In the genomic region with DNA sequence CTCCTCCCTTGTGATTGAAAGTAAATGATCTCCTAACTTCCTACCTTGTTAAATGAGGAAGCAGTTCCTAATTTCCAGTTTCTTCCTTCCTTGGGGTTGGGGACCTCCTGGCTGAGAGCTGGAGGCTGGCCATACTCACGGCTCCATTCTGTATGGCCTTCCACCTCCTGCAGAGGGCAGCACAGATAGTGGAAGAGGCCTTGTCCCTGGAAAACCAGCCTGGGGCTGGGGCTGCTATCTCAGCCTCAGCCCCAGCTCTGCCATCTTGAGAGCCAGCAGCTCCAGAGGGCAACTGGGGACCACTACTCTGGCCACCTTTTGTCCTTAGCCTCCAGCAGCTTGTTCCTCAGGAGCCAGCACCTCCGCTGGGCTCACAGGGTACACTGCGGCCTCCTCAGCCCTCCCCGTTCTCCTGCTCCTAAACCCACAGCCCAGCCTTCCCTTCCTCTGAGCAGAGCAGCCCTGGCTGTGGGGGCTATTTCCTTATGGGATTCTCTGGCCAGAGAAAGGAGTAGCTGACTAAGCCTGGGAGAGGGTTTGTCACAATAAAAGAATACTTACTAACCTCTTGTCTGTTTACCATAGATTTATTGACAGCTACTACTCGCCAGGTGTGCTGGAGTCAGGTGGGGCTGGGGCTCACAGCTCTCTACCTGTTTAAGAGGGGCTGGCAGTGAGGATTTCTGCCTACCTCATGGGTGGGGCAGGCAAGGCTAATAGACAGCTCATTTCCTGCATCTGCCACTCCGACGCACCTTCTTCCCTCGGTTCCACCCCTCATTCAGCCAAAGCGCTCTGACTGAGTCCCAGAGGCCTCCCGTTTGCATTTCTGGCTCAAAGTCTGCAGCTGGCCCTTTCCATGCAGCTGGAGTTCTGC, we compare ENCODE assay signal across 9 cellular contexts. TPM values are rescaled to one million over a fixed set of nuclear protein-coding genes. Genes with fewer than 3 reads are reported as not detected.
DNase-seq lines count a peak whose midpoint lies in the region; ATAC-seq and TF ChIP-seq lines count a peak whose summit lies in the region.
"Had no signal": no experiment of that assay in that cellular context is flagged by ENCODE, and none has a peak within 500 bp of the region (broad histone marks: within the 10 kb centered on the region; RNA-seq: fewer than 3 reads in every experiment).

No MANE protein-coding gene starts in this region.

- peak; percentile 65 to 70 for DNase-seq in Caco-2
- DNase-seq in HL-60 (ENCODE audit: low read depth in 1 of 2, low spot score in 1 of 2): peak in 1 of 2 experiments; percentile 65
- peak; percentile 66 for DNase-seq in NT2/D1 (ENCODE audit: low read depth, low spot score)
- peak; percentile 67 for DNase-seq in activated CD8-positive, alpha-beta memory T cell treated with anti-CD3 and anti-CD28 coated beads, Interleukin-2, amount 50 U/mL, for 48 hours
- DNase-seq in epidermal melanocyte (ENCODE audit: insufficient read length, low spot score): peak; percentile 53
- peak; percentile 38 for DNase-seq in naive B cell
- peak; percentile 78 for DNase-seq in superior temporal gyrus (ENCODE audit: extremely low spot score)

- H3K4me3 ChIP-seq in Caco-2 (ENCODE audit: low read depth, low read length): no peak overlapping the region
- H3K4me3 ChIP-seq in HL-60 (replicated peaks; ENCODE audit: insufficient read depth, low read length): no peak overlapping the region
- H3K4me3 ChIP-seq in NT2/D1 (ENCODE audit: insufficient read length, low read depth): no peak overlapping the region

- no peaks in the 10 kb centered on the region for H3K9me3 ChIP-seq in Caco-2
- no peaks in the 10 kb centered on the region for H3K9me3 ChIP-seq in NT2/D1 (ENCODE audit: insufficient read depth, low read length)

- no peaks in the 10 kb centered on the region for H3K36me3 ChIP-seq in Caco-2 (ENCODE audit: control insufficient read depth, insufficient read depth, low read length)
- peaks cover 75% of the 10 kb centered on the region for H3K36me3 ChIP-seq in NT2/D1 (ENCODE audit: insufficient read depth, insufficient read length, low read length)

- H3K4me1 ChIP-seq in Caco-2: no peaks in the 10 kb centered on the region
- peaks cover 9% of the 10 kb centered on the region for H3K4me1 ChIP-seq in NT2/D1 (ENCODE audit: insufficient read depth, insufficient read length)

- H3K27me3 ChIP-seq in Caco-2 (replicated peaks; ENCODE audit: control insufficient read depth, insufficient read depth, low read length): no peaks in the 10 kb centered on the region
- H3K27me3 ChIP-seq in HL-60 (ENCODE audit: insufficient read depth, poor library complexity, severe bottlenecking): no peaks in the 10 kb centered on the region
- no peaks in the 10 kb centered on the region for H3K27me3 ChIP-seq in NT2/D1 (ENCODE audit: insufficient read depth, insufficient read length)

- BruUV-seq in Caco-2 (replicated peaks; lab: Mats Ljungman, UMichigan): no TSS peak

- CTCF ChIA-PET in Caco-2 (lab: Charles Lee): interaction anchor here (0.5 to 2.4 kb wide), 9 partner anchors 10 to 179 kb away, joined by 3 to 11 read pairs (median 5); a partner anchor contains a TSS

- H3K4me1 Mint-ChIP-seq in Caco-2 (ENCODE audit: low read depth, unreplicated experiment) (no peaks in the 10 kb centered on the region), naive B cell (peaks cover 9 to 19% (median 14%) of the 10 kb centered on the region in 3 donors)

- H3K4me3 Mint-ChIP-seq in Caco-2 (ENCODE audit: unreplicated experiment): no peak overlapping the region
- H3K4me3 Mint-ChIP-seq in naive B cell: no peak overlapping the region

- H3K9me3 Mint-ChIP-seq in Caco-2 (ENCODE audit: unreplicated experiment): no peaks in the 10 kb centered on the region
- no peaks in the 10 kb centered on the region for H3K9me3 Mint-ChIP-seq in naive B cell
- H3K9me3 Mint-ChIP-seq: IgD-negative memory B cell had no signal

- POLR2A ChIA-PET in Caco-2 (lab: Charles Lee): interaction anchor here (0.7 to 1.1 kb wide), 3 partner anchors 10 to 116 kb away, joined by 3 to 4 read pairs (median 4); a partner anchor contains a TSS

- no peaks in the 10 kb centered on the region for H3K36me3 Mint-ChIP-seq in Caco-2 (ENCODE audit: insufficient read depth, unreplicated experiment)
- no peaks in the 10 kb centered on the region for H3K36me3 Mint-ChIP-seq in naive B cell
- H3K36me3 Mint-ChIP-seq: IgD-negative memory B cell had no signal

- H3K27ac Mint-ChIP-seq in Caco-2 (ENCODE audit: unreplicated experiment) (no peak overlapping the region), naive B cell (peak overlapping the region in 1 of 6 donors; percentile 19)

- TF ChIP-seq CTCF in Caco-2 (IDR thresholded peaks at IDR 0.05; ENCODE audit: insufficient read depth in 1 of 2, low read depth in 1 of 2, low read length in 1 of 2, severe bottlenecking in 1 of 2, unreplicated experiment in 1 of 2) (peak; percentile 58 to 67), HL-60 (IDR thresholded peaks at IDR 0.05; ENCODE audit: insufficient read depth, low read length) (peak; percentile 91)

- no peak overlapping the region for H3K9ac ChIP-seq in NT2/D1 (ENCODE audit: insufficient read length, low read depth)

- peak; percentile 76 to 90 for ATAC-seq in naive B cell (ENCODE audit: low read depth in 2 of 2)
- ATAC-seq in GM21737 (IDR thresholded peaks at IDR 0.05; ENCODE audit: unreplicated experiment): no peak

- H3K27me3 Mint-ChIP-seq in Caco-2 (ENCODE audit: insufficient read depth, unreplicated experiment) (no peaks in the 10 kb centered on the region), naive B cell (no peaks in the 10 kb centered on the region)
- H3K27me3 Mint-ChIP-seq: IgD-negative memory B cell had no signal

- intact Hi-C loops in Caco-2 (cut with micrococcal nuclease; ENCODE audit: unreplicated experiment): loop anchor here (2.0 to 5.0 kb wide), 2 partner anchors 101 to 136 kb away; no protein-coding TSS in a partner anchor

- no peak overlapping the region; the same call in 1 of the 2 replicates for H3K27ac ChIP-seq in HL-60 (replicated peaks)

RNA-seq across cellular contexts. Expression of a gene that starts 6.3 kb away (rescaled TPM):
- 11.5 and 12.0 TPM in 2 replicates for total RNA-seq in Caco-2 (2022)
- 10 to 100 TPM in 4 of 6 donors, 1 to 10 TPM in 1, not detected in 1; 6.8 to 12.0 (median 10.9) TPM for polyA plus RNA-seq in naive B cell (ENCODE audit: low read depth in 6 of 6)

RNA-seq across cellular contexts. Expression of a gene that starts 6.3 kb away (rescaled TPM):
- 128 and 153 TPM in 2 replicates for total RNA-seq in Caco-2 (2022)
- polyA plus RNA-seq in naive B cell (ENCODE audit: low read depth in 6 of 6): 100 to 1,000 TPM; 152 to 251 (median 180) TPM

RNA-seq across cellular contexts. Expression of a gene that starts 7.0 kb away (rescaled TPM):
- not detected in 2 replicates for total RNA-seq in Caco-2 (2022)
- under 1 TPM in 2 of 6 donors, not detected in 4; 0.13 to 0.36 TPM for polyA plus RNA-seq in naive B cell (ENCODE audit: low read depth in 6 of 6)
- polyA plus RNA-seq: IgD-negative memory B cell had no signal

RNA-seq across cellular contexts. Expression of a gene that starts 10.4 kb away (rescaled TPM):
- total RNA-seq in Caco-2 (2022): 3.4 and 3.5 TPM in 2 replicates
- polyA plus RNA-seq in naive B cell (ENCODE audit: low read depth in 6 of 6): 1 to 10 TPM in 3 of 6 donors, under 1 TPM in 2, not detected in 1; 0.75 to 2.3 (median 1.4) TPM

RNA-seq across cellular contexts. Expression of a gene that starts 15.5 kb away (rescaled TPM):
- 3.7 and 3.9 TPM in 2 replicates for total RNA-seq in Caco-2 (2022)
- 10 to 100 TPM in 5 of 6 donors, 1 to 10 TPM in 1; 9.1 to 14.5 (median 12.3) TPM for polyA plus RNA-seq in naive B cell (ENCODE audit: low read depth in 6 of 6)
